ENCODE assay signal across 29 cellular contexts in the genomic region with DNA sequence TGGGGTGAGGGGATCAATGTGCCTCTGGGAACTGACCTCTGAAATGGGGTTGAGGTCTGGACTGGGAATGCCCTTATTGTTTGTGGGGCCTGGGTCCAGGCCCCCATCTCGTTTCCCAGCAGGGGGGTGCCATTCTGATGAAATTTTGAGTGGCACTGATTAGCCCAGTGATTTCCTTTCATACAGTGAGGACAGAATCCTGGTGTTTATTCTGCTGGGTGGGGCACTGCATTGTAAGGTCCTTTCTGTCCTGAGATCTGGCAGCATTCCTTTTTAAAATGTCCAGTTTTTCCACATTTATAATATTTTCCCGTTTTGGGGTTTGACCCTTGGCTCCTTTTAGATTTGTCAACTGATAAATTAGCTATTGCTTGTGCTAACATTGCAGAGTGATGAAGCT. TPM values are rescaled to one million over a fixed set of nuclear protein-coding genes. Genes with fewer than 3 reads are reported as not detected.
DNase-seq lines count a peak whose midpoint lies in the region; ATAC-seq, FAIRE-seq and TF ChIP-seq lines count a peak whose summit lies in the region.
"Had no signal": no experiment of that assay in that cellular context is flagged by ENCODE, and none has a peak within 500 bp of the region (broad histone marks: within the 10 kb centered on the region; RNA-seq: fewer than 3 reads in every experiment).

No MANE protein-coding gene starts in this region.

- no peak for FAIRE-seq in keratinocyte (lab: Jason Lieb, UNC)
- FAIRE-seq: endothelial cell of umbilical vein had no signal

- ATAC-seq in GM23338 (no peak), RWPE2 (ENCODE audit: low read depth) (no peak)
- ATAC-seq: activated CD8-positive, alpha-beta memory T cell treated with anti-CD3 and anti-CD28 coated beads, Interleukin-2, amount 10 ng/mL, durations not matched to agents 7 days and 5 days had no signal

- no peaks in the 10 kb centered on the region for H3F3A ChIP-seq in GM23338 (replicated peaks; ENCODE audit: low read depth)

- peaks cover 10% of the 10 kb centered on the region for H3K79me2 ChIP-seq in GM23338 (replicated peaks; ENCODE audit: insufficient read depth)
- H3K79me2 ChIP-seq in keratinocyte (ENCODE audit: control insufficient read depth, insufficient read depth, low read length) = peaks cover 8% of the 10 kb centered on the region

- H3K27ac Mint-ChIP-seq in GM23338 (0 out of 2 replicates have a peak overlapping the region, but pooled peaks have one; percentile 4), endothelial cell (ENCODE audit: unreplicated experiment) (no peak overlapping the region)
- H3K27ac Mint-ChIP-seq: activated CD8-positive, alpha-beta memory T cell treated with anti-CD3 and anti-CD28 coated beads, Interleukin-2, amount 10 ng/mL, durations not matched to agents 7 days and 5 days; activated naive CD4-positive, alpha-beta T cell treated with anti-CD3 and anti-CD28 coated beads, Interleukin-2, amount 10 ng/mL, durations not matched to agents 7 days and 5 days had no signal

- no peak overlapping the region for H3K27ac ChIP-seq in GM23338 (ENCODE audit: low read depth)
- peak overlapping the region; percentile 94 for H3K27ac ChIP-seq in RWPE2 (ENCODE audit: poor library complexity, severe bottlenecking)
- no peak overlapping the region for H3K27ac ChIP-seq in keratinocyte (ENCODE audit: control insufficient read depth, insufficient read depth, low read length)
- H3K27ac ChIP-seq: BLaER1 treated with 17β-estradiol and CSF1 and Interleukin-3, amounts not matched to agents 10 nM and 100 nM; uterus had no signal

- H3K36me3 ChIP-seq in GM23338 (ENCODE audit: insufficient read depth) (peaks cover 13% of the 10 kb centered on the region; the same call in 1 of the 2 replicates), RWPE2 (ENCODE audit: low read depth) (peaks cover 9% of the 10 kb centered on the region), keratinocyte (ENCODE audit: control insufficient read depth in 2 of 2, extremely low read depth in 1 of 2, insufficient read depth in 2 of 2, low read length in 2 of 2) (peaks cover 3 to 4% of the 10 kb centered on the region in 2 experiments), skeletal muscle satellite cell (ENCODE audit: insufficient read depth, low read length) (no peaks in the 10 kb centered on the region)
- H3K36me3 ChIP-seq: BLaER1 treated with 17β-estradiol and CSF1 and Interleukin-3, amounts not matched to agents 10 nM and 100 nM; uterus had no signal

- H3K4me3 ChIP-seq in GM23338 (peak overlapping the region; percentile 45), RWPE2 (ENCODE audit: severe bottlenecking) (no peak overlapping the region), keratinocyte (ENCODE audit: control insufficient read depth in 2 of 3, extremely low read depth in 1 of 3, insufficient read depth in 2 of 3, low read depth in 1 of 3, low read length in 3 of 3) (peak overlapping the region in 1 of 3 experiments; percentile 38), skeletal muscle satellite cell (ENCODE audit: low read length) (no peak overlapping the region)
- H3K4me3 ChIP-seq: BLaER1 treated with 17β-estradiol and CSF1 and Interleukin-3, amounts not matched to agents 10 nM and 100 nM; skin epidermis; uterus had no signal

- H3K4me1 Mint-ChIP-seq in GM23338 = peaks cover 59% of the 10 kb centered on the region
- peaks cover 46% of the 10 kb centered on the region for H3K4me1 Mint-ChIP-seq in endothelial cell (ENCODE audit: unreplicated experiment)
- H3K4me1 Mint-ChIP-seq: activated CD8-positive, alpha-beta memory T cell treated with anti-CD3 and anti-CD28 coated beads, Interleukin-2, amount 10 ng/mL, durations not matched to agents 7 days and 5 days; activated naive CD4-positive, alpha-beta T cell treated with anti-CD3 and anti-CD28 coated beads, Interleukin-2, amount 10 ng/mL, durations not matched to agents 7 days and 5 days had no signal

- no peaks in the 10 kb centered on the region for H3K9me2 ChIP-seq in GM23338 (ENCODE audit: insufficient read depth)

- H3K4me1 ChIP-seq in GM23338 (ENCODE audit: insufficient read depth) (peaks cover 42% of the 10 kb centered on the region), RWPE2 (ENCODE audit: insufficient read depth, poor library complexity, severe bottlenecking) (peaks cover 35% of the 10 kb centered on the region), keratinocyte (ENCODE audit: control insufficient read depth, extremely low read depth, insufficient read depth, low read length) (peaks cover 37% of the 10 kb centered on the region), skeletal muscle satellite cell (ENCODE audit: control insufficient read depth, insufficient read depth, low read length) (peaks cover 43% of the 10 kb centered on the region)
- H3K4me1 ChIP-seq: uterus had no signal

- DNase-seq in GM23338 (ENCODE audit: low spot score) (no peak), RWPE2 (ENCODE audit: low spot score) (no peak), keratinocyte (ENCODE audit: low read depth, low spot score) (no peak), amniotic stem cell (lab: John Stamatoyannopoulos, UW) (no peak), iPS-NIHi7 (ENCODE audit: extremely low spot score) (no peak), SKM-1 treated with dmso at 0.1 percent for 144 hours (lab: John Stamatoyannopoulos, UW; ENCODE audit: unreplicated experiment) (no peak), endothelial cell (ENCODE audit: low spot score) (no peak)
- DNase-seq: activated CD4-positive, alpha-beta T cell treated with anti-CD3 and anti-CD28 coated beads, Interleukin-2, amount 50 U/mL, for 1 hour; activated CD8-positive, alpha-beta memory T cell treated with anti-CD3 and anti-CD28 coated beads, Interleukin-2, amount 10 ng/mL, durations not matched to agents 7 days and 5 days; activated naive CD4-positive, alpha-beta T cell treated with anti-CD3 and anti-CD28 coated beads, Interleukin-2, amount 10 ng/mL, durations not matched to agents 7 days and 5 days; aorta; Caco-2; DND-41; IMR-90; NCI-H1092 treated with DMSO at 0.1 percent for 48 hours; NCI-H2029; NCI-H345; NCI-H82; stimulated activated CD4-positive, alpha-beta T cell treated with anti-CD3 and anti-CD28 coated beads, Interleukin-2, amount 100 ng/mL, for 24 hours; T1000; uterus had no signal

- H4K20me1 ChIP-seq in GM23338 (replicated peaks; ENCODE audit: insufficient read depth) (no peaks in the 10 kb centered on the region), keratinocyte (ENCODE audit: control insufficient read depth, extremely low read depth, insufficient read depth, low read length) (no peaks in the 10 kb centered on the region)
- H4K20me1 ChIP-seq: BLaER1 treated with 17β-estradiol and CSF1 and Interleukin-3, amounts not matched to agents 10 nM and 100 nM had no signal

- peaks cover 17% of the 10 kb centered on the region for H3K36me3 Mint-ChIP-seq in GM23338 (ENCODE audit: low read depth)
- peaks cover 10% of the 10 kb centered on the region for H3K36me3 Mint-ChIP-seq in endothelial cell (ENCODE audit: low read depth, unreplicated experiment)
- H3K36me3 Mint-ChIP-seq: activated CD8-positive, alpha-beta memory T cell treated with anti-CD3 and anti-CD28 coated beads, Interleukin-2, amount 10 ng/mL, durations not matched to agents 7 days and 5 days; activated naive CD4-positive, alpha-beta T cell treated with anti-CD3 and anti-CD28 coated beads, Interleukin-2, amount 10 ng/mL, durations not matched to agents 7 days and 5 days had no signal

- dilution Hi-C loops in keratinocyte (cut with MboI; ENCODE audit: extremely low pct_ligation_motif_present, low sequenced_read_pairs) = no loop called here

- H3K27me3 Mint-ChIP-seq in GM23338 (ENCODE audit: insufficient read depth, low read depth, poor library complexity) = peaks cover 4% of the 10 kb centered on the region
- no peaks in the 10 kb centered on the region for H3K27me3 Mint-ChIP-seq in endothelial cell (ENCODE audit: unreplicated experiment)

- H2AFZ ChIP-seq in GM23338 (no peak overlapping the region), keratinocyte (ENCODE audit: control insufficient read depth, low read length) (no peak overlapping the region)

- TF ChIP-seq CTCF in GM23338 (conservative IDR thresholded peaks at IDR 0.05; ENCODE audit: low read depth in 2 of 2) (no peak), RWPE2 (IDR thresholded peaks at IDR 0.05; ENCODE audit: poor library complexity, severe bottlenecking) (no peak), keratinocyte (optimal IDR thresholded peaks at IDR 0.05 in 1 of 3, IDR thresholded peaks at IDR 0.05 in 1 of 3, conservative IDR thresholded peaks at IDR 0.05 in 1 of 3; ENCODE audit: extremely low read depth in 1 of 3, insufficient read depth in 2 of 3, low read length in 3 of 3) (no peak), endothelial cell (IDR thresholded peaks at IDR 0.05; ENCODE audit: unreplicated experiment) (no peak)

- H3K4me3 Mint-ChIP-seq in GM23338 (peak overlapping the region; percentile 7; the same call in 2 of the 3 replicates), endothelial cell (ENCODE audit: unreplicated experiment) (no peak overlapping the region)
- H3K4me3 Mint-ChIP-seq: activated CD8-positive, alpha-beta memory T cell treated with anti-CD3 and anti-CD28 coated beads, Interleukin-2, amount 10 ng/mL, durations not matched to agents 7 days and 5 days; activated naive CD4-positive, alpha-beta T cell treated with anti-CD3 and anti-CD28 coated beads, Interleukin-2, amount 10 ng/mL, durations not matched to agents 7 days and 5 days had no signal

- no peaks in the 10 kb centered on the region for H3K9me3 ChIP-seq in RWPE2 (ENCODE audit: severe bottlenecking)
- no peaks in the 10 kb centered on the region for H3K9me3 ChIP-seq in keratinocyte (ENCODE audit: control insufficient read depth, low read depth, low read length)
- H3K9me3 ChIP-seq in skeletal muscle satellite cell (replicated peaks; ENCODE audit: low read length) = no peaks in the 10 kb centered on the region
- H3K9me3 ChIP-seq: uterus had no signal

- H3K9me3 Mint-ChIP-seq in GM23338 (peaks cover 10% of the 10 kb centered on the region), endothelial cell (ENCODE audit: unreplicated experiment) (no peaks in the 10 kb centered on the region)
- H3K9me3 Mint-ChIP-seq: activated naive CD4-positive, alpha-beta T cell treated with anti-CD3 and anti-CD28 coated beads, Interleukin-2, amount 10 ng/mL, durations not matched to agents 7 days and 5 days had no signal

- H3K9ac ChIP-seq in keratinocyte (ENCODE audit: control insufficient read depth, extremely low read depth, insufficient read depth, low read length) (no peak overlapping the region), skeletal muscle satellite cell (ENCODE audit: low read depth, low read length) (peak overlapping the region; percentile 27)
- H3K9ac ChIP-seq: BLaER1 treated with 17β-estradiol and CSF1 and Interleukin-3, amounts not matched to agents 10 nM and 100 nM had no signal

- no peaks in the 10 kb centered on the region for H3K9me1 ChIP-seq in keratinocyte (ENCODE audit: control insufficient read depth, extremely low read depth, insufficient read depth, low read length)

- peak overlapping the region; percentile 70 for H3K4me2 ChIP-seq in GM23338
- H3K4me2 ChIP-seq in keratinocyte (ENCODE audit: control insufficient read depth, extremely low read depth, insufficient read depth, low read depth, low read length) = peak overlapping the region; percentile 93
- H3K4me2 ChIP-seq in skeletal muscle satellite cell (ENCODE audit: low read length) = peak overlapping the region; percentile 66
- H3K4me2 ChIP-seq: BLaER1 treated with 17β-estradiol and CSF1 and Interleukin-3, amounts not matched to agents 10 nM and 100 nM had no signal

- H3K27me3 ChIP-seq in GM23338 (ENCODE audit: insufficient read depth) = no peaks in the 10 kb centered on the region
- no peaks in the 10 kb centered on the region for H3K27me3 ChIP-seq in RWPE2 (ENCODE audit: insufficient read depth, poor library complexity, severe bottlenecking)
- no peaks in the 10 kb centered on the region for H3K27me3 ChIP-seq in keratinocyte (ENCODE audit: control insufficient read depth, extremely low read depth, insufficient read depth, low read length)
- H3K27me3 ChIP-seq in skeletal muscle satellite cell (ENCODE audit: control insufficient read depth, insufficient read depth, low read length) = no peaks in the 10 kb centered on the region
- H3K27me3 ChIP-seq: BLaER1 treated with 17β-estradiol and CSF1 and Interleukin-3, amounts not matched to agents 10 nM and 100 nM; uterus had no signal

RNA-seq across cellular contexts. Expression of a gene that starts 27.1 kb away (rescaled TPM):
- not detected in 2 replicates for total RNA-seq in GM23338 (2014; rRNA removed; shearing (Covaris generic))
- polyA plus RNA-seq in GM23338 (2016; fragmentation: Nextera tagmentation; extraction: Ambion mirVana) (0.09 and 0.23 TPM in 2 replicates), keratinocyte (0.06 to 0.45 TPM (median 0.26 TPM) in 3 replicates)
- 0.64 TPM for polyA plus RNA-seq in keratinocyte (2011; ENCODE audit: low read depth)
- 0.13 and 0.14 TPM in 2 replicates for polyA plus RNA-seq in keratinocyte (2011; cell fraction: cytosol; rRNA removed)
- 0.83 and 1.2 TPM in 2 replicates for polyA plus RNA-seq in keratinocyte (2011; cell fraction: nucleus; rRNA removed)
- 0.05 and 0.95 TPM in 2 replicates for polyA plus RNA-seq in keratinocyte (2012; ENCODE audit: low replicate concordance)
- 0.13 TPM in 2 of 3 replicates, not detected in the other for polyA minus RNA-seq in keratinocyte
- polyA minus RNA-seq in keratinocyte (2011; cell fraction: cytosol; rRNA and poly(A)+ RNA removed) = not detected
- polyA minus RNA-seq in keratinocyte (2011; cell fraction: nucleus; rRNA and poly(A)+ RNA removed) = 0.11 and 0.23 TPM in 2 replicates
- not detected in 2 replicates for total RNA-seq in skeletal muscle satellite cell (2012; rRNA removed)
- total RNA-seq in endothelial cell (ENCODE audit: unreplicated experiment) = not detected
- total RNA-seq: activated CD8-positive, alpha-beta memory T cell treated with anti-CD3 and anti-CD28 coated beads, Interleukin-2, amount 10 ng/mL, durations not matched to agents 7 days and 5 days; aorta; Caco-2; dermis microvascular lymphatic vessel endothelial cell; endothelial cell of umbilical vein; IMR-90; liver; pulmonary artery endothelial cell; subcutaneous adipose tissue; uterus had no signal
- polyA plus RNA-seq: aorta, endothelial cell of umbilical vein, liver had no signal

RNA-seq across cellular contexts. Expression of a gene that starts 37.6 kb away (rescaled TPM):
- 0.14 TPM in 1 of 2 replicates, not detected in the other for total RNA-seq in GM23338 (2014; rRNA removed; shearing (Covaris generic))
- polyA plus RNA-seq in GM23338 (2016; fragmentation: Nextera tagmentation; extraction: Ambion mirVana) = 0.28 and 0.52 TPM in 2 replicates
- 0.04 to 0.40 TPM (median 0.07 TPM) in 3 replicates for polyA plus RNA-seq in keratinocyte
- polyA plus RNA-seq in keratinocyte (2011; ENCODE audit: low read depth) = 0.22 TPM
- 0.06 TPM in 1 of 2 replicates, not detected in the other for polyA plus RNA-seq in keratinocyte (2011; cell fraction: cytosol; rRNA removed)
- 1.1 and 1.4 TPM in 2 replicates for polyA plus RNA-seq in keratinocyte (2011; cell fraction: nucleus; rRNA removed)
- 0.16 and 1.3 TPM in 2 replicates for polyA plus RNA-seq in keratinocyte (2012; ENCODE audit: low replicate concordance)
- polyA minus RNA-seq in keratinocyte = 1.2 to 1.4 TPM in 2 of 3 replicates, not detected in the other
- polyA minus RNA-seq in keratinocyte (2011; cell fraction: cytosol; rRNA and poly(A)+ RNA removed) = not detected
- polyA minus RNA-seq in keratinocyte (2011; cell fraction: nucleus; rRNA and poly(A)+ RNA removed) = 1.0 TPM in 1 of 2 replicates, not detected in the other
- total RNA-seq in skeletal muscle satellite cell (2012; rRNA removed) = under 0.01 TPM in 1 of 2 replicates, not detected in the other
- total RNA-seq in endothelial cell (ENCODE audit: unreplicated experiment) = not detected
- total RNA-seq: activated CD8-positive, alpha-beta memory T cell treated with anti-CD3 and anti-CD28 coated beads, Interleukin-2, amount 10 ng/mL, durations not matched to agents 7 days and 5 days; aorta; Caco-2; dermis microvascular lymphatic vessel endothelial cell; endothelial cell of umbilical vein; IMR-90; liver; pulmonary artery endothelial cell; subcutaneous adipose tissue; uterus had no signal
- polyA plus RNA-seq: aorta, endothelial cell of umbilical vein, liver had no signal
